Comparison of ENCODE assay signal across 33 cellular contexts in the genomic region with DNA sequence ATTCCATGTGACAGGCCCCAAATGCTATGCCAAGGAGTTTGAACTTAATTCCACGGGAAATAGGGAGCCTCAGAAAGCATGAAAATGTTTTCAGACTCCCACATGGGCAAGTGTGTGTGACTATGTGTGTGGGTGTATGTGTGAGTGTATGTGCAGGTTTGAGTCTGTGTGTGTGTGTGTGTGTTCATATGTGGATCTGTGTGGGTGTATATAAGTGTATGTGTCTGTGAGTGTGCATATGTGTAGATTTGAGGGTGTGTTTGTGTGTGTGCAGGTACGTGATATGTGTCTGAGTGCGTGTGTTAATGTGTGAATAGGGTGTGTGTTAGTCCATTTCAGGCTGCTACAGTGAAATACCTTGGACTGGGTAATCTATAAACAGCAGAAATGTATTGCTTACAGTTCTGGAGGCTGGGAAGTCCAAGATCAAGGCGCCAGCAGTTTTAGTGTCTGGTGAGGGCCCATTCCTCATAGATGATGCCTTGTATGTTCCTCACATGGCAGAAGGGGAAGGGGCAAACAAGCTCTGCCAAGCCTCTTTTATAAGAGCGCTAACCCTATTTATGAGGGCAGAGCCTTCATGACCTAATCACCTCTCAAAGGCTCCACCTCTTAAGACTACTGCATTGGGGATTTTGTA.
"Had no signal": no experiment of that assay in that cellular context is flagged by ENCODE, and none has a peak within 500 bp of the region (broad histone marks: within the 10 kb centered on the region; RNA-seq: fewer than 3 reads in every experiment).

No MANE protein-coding gene starts in this region.

- H3K9ac ChIP-seq: KMS-11 had no signal

- H3K27me3 Mint-ChIP-seq: activated CD4-positive, alpha-beta T cell treated with anti-CD3 and anti-CD28 coated beads for 36 hours; activated naive CD8-positive, alpha-beta T cell treated with anti-CD3 and anti-CD28 coated beads, Interleukin-2, amount 50 U/mL, for 24 hours; central memory CD8-positive, alpha-beta T cell; T-cell had no signal

- H3K4me2 ChIP-seq: KMS-11 had no signal

- H3K36me3 ChIP-seq: ascending aorta had no signal

- H3K27me3 ChIP-seq: ascending aorta, body of pancreas had no signal

- H3K9me3 Mint-ChIP-seq: activated naive CD8-positive, alpha-beta T cell treated with anti-CD3 and anti-CD28 coated beads, Interleukin-2, amount 50 U/mL, for 24 hours; activated T-helper 1 cell treated with anti-CD3 and anti-CD28 coated beads, Interleukin-12 subunit alpha, Interleukin-12 subunit beta, Interleukin-2, Interleukin-4 antibody, amounts not matched to agents 30 ng/mL and 10 ng/mL and 1 ng/mL, durations not matched to agents 14 hours and 24 hours and 36 hours; central memory CD8-positive, alpha-beta T cell had no signal

- H3K4me1 ChIP-seq: ascending aorta had no signal

- H3K4me3 Mint-ChIP-seq: activated CD4-positive, alpha-beta T cell treated with anti-CD3 and anti-CD28 coated beads for 36 hours; activated naive CD8-positive, alpha-beta T cell treated with anti-CD3 and anti-CD28 coated beads, Interleukin-2, amount 50 U/mL, for 24 hours; activated T-helper 1 cell treated with anti-CD3 and anti-CD28 coated beads, Interleukin-12 subunit alpha, Interleukin-12 subunit beta, Interleukin-2, Interleukin-4 antibody, amounts not matched to agents 30 ng/mL and 10 ng/mL and 1 ng/mL, durations not matched to agents 14 hours and 24 hours and 36 hours; central memory CD8-positive, alpha-beta T cell; T-cell had no signal

- H3K27ac ChIP-seq: ascending aorta, body of pancreas, KMS-11, SK-N-MC had no signal

- H3K9me3 ChIP-seq: ascending aorta, body of pancreas had no signal

- DNase-seq: activated CD4-positive, alpha-beta T cell treated with anti-CD3 and anti-CD28 coated beads for 36 hours; activated CD4-positive, CD25-positive, alpha-beta regulatory T cell; activated CD8-positive, alpha-beta memory T cell treated with anti-CD3 and anti-CD28 coated beads, Interleukin-2, amount 50 U/mL, for 48 hours; activated effector memory CD4-positive, alpha-beta T cell treated with anti-CD3 and anti-CD28 coated beads, Interleukin-2, amount 50 U/mL, for 16 hours; activated naive CD4-positive, alpha-beta T cell treated with Interleukin-2 at 50 U/mL for 16 hours; activated naive CD8-positive, alpha-beta T cell treated with anti-CD3 and anti-CD28 coated beads, Interleukin-2, amount 50 U/mL, for 24 hours; activated T-cell treated with anti-CD3 and anti-CD28 coated beads, Interleukin-2, amount 50 U/mL, for 1 hour; amniotic stem cell; body of pancreas; cortex of kidney; NCI-H1092 treated with DMSO at 0.1 percent for 48 hours; NCI-H1417 treated with DMSO at 0.1 percent for 48 hours; NCI-H1694; NCI-H2029; NCI-H2107; NCI-H2171 treated with DMSO at 0.1 percent for 48 hours; NCI-H345; NCI-H510A; NCI-H526 treated with DMSO at 0.1 percent for 48 hours; NCI-H82; NK-92 treated with Interleukin-12 subunit alpha and Interleukin-12 subunit beta, amount 100 ng/mL, for 24 hours; OCI-M1; RPMI8226; T-cell; T1000 had no signal

- ATAC-seq: activated CD4-positive, alpha-beta T cell treated with anti-CD3 and anti-CD28 coated beads for 36 hours; activated naive CD4-positive, alpha-beta T cell treated with anti-CD3 and anti-CD28 coated beads, Interleukin-2, amount 50 U/mL, for 72 hours; activated naive CD8-positive, alpha-beta T cell treated with anti-CD3 and anti-CD28 coated beads, Interleukin-2, amount 50 U/mL, for 24 hours; body of pancreas; Panc1; Right ventricle myocardium inferior; T-cell had no signal

- H3K4me3 ChIP-seq: ascending aorta, body of pancreas, SK-N-MC had no signal

- H3K27ac Mint-ChIP-seq: activated CD4-positive, alpha-beta T cell treated with anti-CD3 and anti-CD28 coated beads for 36 hours; activated naive CD4-positive, alpha-beta T cell treated with anti-CD3 and anti-CD28 coated beads, Interleukin-2, amount 50 U/mL, for 72 hours; activated naive CD8-positive, alpha-beta T cell treated with anti-CD3 and anti-CD28 coated beads, Interleukin-2, amount 50 U/mL, for 24 hours; activated T-helper 1 cell treated with anti-CD3 and anti-CD28 coated beads, Interleukin-12 subunit alpha, Interleukin-12 subunit beta, Interleukin-2, Interleukin-4 antibody, amounts not matched to agents 30 ng/mL and 10 ng/mL and 1 ng/mL, durations not matched to agents 14 hours and 24 hours and 36 hours had no signal
